In the genomic region with DNA sequence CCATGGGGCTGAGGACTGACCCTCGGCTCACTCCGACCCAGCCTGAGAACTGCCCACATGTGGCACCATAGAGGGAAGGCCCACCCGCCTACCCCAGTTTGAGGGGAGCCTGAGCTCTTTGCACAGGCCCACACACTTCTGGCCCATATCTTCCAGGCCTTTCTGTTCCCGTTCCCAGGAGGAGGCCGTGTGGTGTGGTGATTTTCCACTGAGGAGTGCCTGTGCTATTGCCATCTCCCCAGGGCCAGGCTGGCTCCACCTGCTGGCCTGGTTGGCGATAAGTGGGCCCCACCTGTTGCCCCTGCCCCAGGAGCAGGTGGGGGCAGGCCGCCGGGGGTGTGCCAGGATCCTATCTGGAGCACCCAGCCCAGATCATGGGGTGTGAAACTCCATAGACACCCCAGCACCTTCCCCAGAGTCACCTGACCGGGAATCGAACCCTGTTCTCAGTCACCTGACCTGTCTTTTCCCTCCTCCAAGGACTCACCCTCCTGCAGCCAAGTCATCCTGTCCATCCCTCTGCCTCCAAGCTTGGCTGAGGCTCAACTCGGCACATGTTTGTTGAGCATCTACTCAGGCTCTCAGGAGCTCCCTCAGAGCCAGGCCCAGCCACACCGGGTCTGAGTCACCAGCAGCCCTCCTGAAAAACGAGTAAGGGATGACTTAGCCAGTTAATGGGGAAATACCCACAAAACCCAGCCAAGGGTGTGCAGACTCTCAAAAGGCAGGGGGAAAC, we compare ENCODE assay signal across 13 cellular contexts.
DNase-seq lines count a peak whose midpoint lies in the region; ATAC-seq and TF ChIP-seq lines count a peak whose summit lies in the region.
"Had no signal": no experiment of that assay in that cellular context is flagged by ENCODE, and none has a peak within 500 bp of the region (broad histone marks: within the 10 kb centered on the region; RNA-seq: fewer than 3 reads in every experiment).

No MANE protein-coding gene starts in this region.

- POLR2A ChIA-PET in HCT116 (lab: Charles Lee) = no interaction called here

- CTCF ChIA-PET in HCT116 (lab: Charles Lee) = interaction anchor here (0.9 kb wide), 1 partner anchor 32 kb away, joined by 3 read pairs; no protein-coding TSS in a partner anchor

- peaks cover 0 to under 1% of the 10 kb centered on the region in 2 donors for H3K9me3 Mint-ChIP-seq in activated T-cell treated with anti-CD3 and anti-CD28 coated beads, Interleukin-2, amount 50 U/mL, for 72 hours
- H3K9me3 Mint-ChIP-seq: activated T-helper 2 cell treated with anti-CD3 and anti-CD28 coated beads, Interferon-gamma antibody, Interleukin-2, Interleukin-4, amounts not matched to agents 10 μg/mL and 5 μg/mL and 100 μg/mL, durations not matched to agents 14 hours and 24 hours and 36 hours had no signal

- no TSS peak for BruUV-seq in HCT116 (replicated peaks; lab: Mats Ljungman, UMichigan)

- H3K9me3 ChIP-seq in HCT116 (ENCODE audit: control insufficient read depth in 1 of 2, insufficient read depth in 1 of 2, low read depth in 1 of 2, low read length in 2 of 2) (no peaks in the 10 kb centered on the region), RWPE2 (ENCODE audit: severe bottlenecking) (no peaks in the 10 kb centered on the region)
- H3K9me3 ChIP-seq: uterus had no signal

- TF ChIP-seq POLR2A in HCT116 (IDR thresholded peaks at IDR 0.05; ENCODE audit: borderline replicate concordance, extremely low read depth, insufficient read depth, insufficient read length) = no peak

- RAD21 ChIA-PET in HCT116 (lab: Charles Lee; ENCODE audit: low non-redundant PET in 1 of 2, low total read pairs in 2 of 2, uncharacterized antibody in 2 of 2, unreplicated experiment in 2 of 2) = no interaction called here

- DNase-seq in HCT116 (ENCODE audit: low read depth, low spot score) (no peak), RWPE2 (ENCODE audit: low spot score) (peak; percentile 50), fibroblast of the aortic adventitia (ENCODE audit: low read depth) (peak; percentile 16), GOT3 (lab: John Stamatoyannopoulos, UW) (no peak)
- peak; percentile 11 for DNase-seq in stimulated activated CD8-positive, alpha-beta memory T cell treated with anti-CD3 and anti-CD28 coated beads, Interleukin-4, amount 100 ng/mL, for 48 hours
- no peak for DNase-seq in activated T-cell treated with anti-CD3 and anti-CD28 coated beads, Interleukin-2, amount 50 U/mL, for 72 hours
- DNase-seq: GF-D8; NCI-H2227 treated with DMSO at 0.1 percent for 48 hours; stimulated activated CD4-positive, alpha-beta T cell treated with anti-CD3 and anti-CD28 coated beads, Interleukin-1b, Interleukin-23, amount 100 ng/mL, for 48 hours; uterus had no signal

- no peaks in the 10 kb centered on the region for H3K79me2 ChIP-seq in HCT116 (ENCODE audit: insufficient read depth, low read length)

- intact Hi-C loops in HCT116 (cut with micrococcal nuclease) = no loop called here

- H3K27ac ChIP-seq in HCT116 (ENCODE audit: low read depth, low read length) (no peak overlapping the region), RWPE2 (ENCODE audit: poor library complexity, severe bottlenecking) (no peak overlapping the region)
- H3K27ac ChIP-seq: dorsolateral prefrontal cortex, uterus had no signal

- H3K27ac Mint-ChIP-seq in activated T-cell treated with anti-CD3 and anti-CD28 coated beads, Interleukin-2, amount 50 U/mL, for 72 hours = no peak overlapping the region
- H3K27ac Mint-ChIP-seq: activated T-helper 2 cell treated with anti-CD3 and anti-CD28 coated beads, Interferon-gamma antibody, Interleukin-2, Interleukin-4, amounts not matched to agents 10 μg/mL and 5 μg/mL and 100 μg/mL, durations not matched to agents 14 hours and 24 hours and 36 hours had no signal

- no peaks in the 10 kb centered on the region for H3K27me3 ChIP-seq in HCT116 (ENCODE audit: insufficient read depth, low read length)
- no peaks in the 10 kb centered on the region for H3K27me3 ChIP-seq in RWPE2 (ENCODE audit: insufficient read depth, poor library complexity, severe bottlenecking)
- H3K27me3 ChIP-seq: uterus had no signal

- H3K4me3 ChIP-seq in HCT116 (replicated peaks in 1 of 2; ENCODE audit: low read depth in 1 of 2, low read length in 2 of 2) (no peak overlapping the region), RWPE2 (ENCODE audit: severe bottlenecking) (no peak overlapping the region), fibroblast of the aortic adventitia (ENCODE audit: low read depth, low read length) (no peak overlapping the region)
- H3K4me3 ChIP-seq: dorsolateral prefrontal cortex, uterus had no signal

- no peak overlapping the region for H3K9ac ChIP-seq in HCT116 (ENCODE audit: low read length)

- no peak for TF ChIP-seq RAD21 in HCT116 (IDR thresholded peaks at IDR 0.05; ENCODE audit: low read depth)

- H2AFZ ChIP-seq in HCT116 (ENCODE audit: low read depth, low read length, poor library complexity, severe bottlenecking) = no peak overlapping the region

- no peaks in the 10 kb centered on the region for H3K4me1 Mint-ChIP-seq in activated T-cell treated with anti-CD3 and anti-CD28 coated beads, Interleukin-2, amount 50 U/mL, for 72 hours (ENCODE audit: low read depth)

- H3K4me3 Mint-ChIP-seq in activated T-cell treated with anti-CD3 and anti-CD28 coated beads, Interleukin-2, amount 50 U/mL, for 72 hours = no peak overlapping the region

- H3K4me1 ChIP-seq in HCT116 (ENCODE audit: control insufficient read depth in 1 of 2, insufficient read depth in 2 of 2, low read length in 2 of 2) (peaks cover 0 to 4% of the 10 kb centered on the region in 2 experiments; a peak in 1 of 4 replicates), RWPE2 (ENCODE audit: insufficient read depth, poor library complexity, severe bottlenecking) (peaks cover 19% of the 10 kb centered on the region)
- H3K4me1 ChIP-seq: uterus had no signal

- no peaks in the 10 kb centered on the region for H3K9me2 ChIP-seq in HCT116 (ENCODE audit: insufficient read depth)

- TF ChIP-seq CTCF in HCT116 (IDR thresholded peaks at IDR 0.05 in 2 of 3, conservative IDR thresholded peaks at IDR 0.05 in 1 of 3; ENCODE audit: borderline replicate concordance in 1 of 3, insufficient read depth in 1 of 3, low read depth in 2 of 3, low read length in 2 of 3) = 0 out of 6 replicates have a peak, but pooled peaks of 2 of the 3 experiments have one; percentile 7 to 21
- no peak for TF ChIP-seq CTCF in RWPE2 (IDR thresholded peaks at IDR 0.05; ENCODE audit: poor library complexity, severe bottlenecking)
- no peak for TF ChIP-seq CTCF in fibroblast of the aortic adventitia (IDR thresholded peaks at IDR 0.05; ENCODE audit: insufficient read depth, low read length)

- H3K27me3 Mint-ChIP-seq in activated T-cell treated with anti-CD3 and anti-CD28 coated beads, Interleukin-2, amount 50 U/mL, for 72 hours (ENCODE audit: low read depth) = no peaks in the 10 kb centered on the region

- no peaks in the 10 kb centered on the region for H3K36me3 Mint-ChIP-seq in activated T-cell treated with anti-CD3 and anti-CD28 coated beads, Interleukin-2, amount 50 U/mL, for 72 hours (ENCODE audit: insufficient read depth in 2 of 2)

- no peaks in the 10 kb centered on the region for H4K20me1 ChIP-seq in HCT116 (ENCODE audit: insufficient read depth)

- no peaks in the 10 kb centered on the region for H3K36me3 ChIP-seq in HCT116 (ENCODE audit: control insufficient read depth in 1 of 2, insufficient read depth in 2 of 2, low read length in 2 of 2)
- no peaks in the 10 kb centered on the region for H3K36me3 ChIP-seq in RWPE2 (ENCODE audit: low read depth)
- H3K36me3 ChIP-seq: uterus had no signal

- H3K4me2 ChIP-seq in HCT116 (ENCODE audit: low read length) = no peak overlapping the region

- ATAC-seq in HCT116 (peak; percentile 68), RWPE2 (ENCODE audit: low read depth) (peak; percentile 51; the same call in 2 of the 3 replicates), GM18909 (IDR thresholded peaks at IDR 0.05; ENCODE audit: poor library complexity, unreplicated experiment) (no peak)
- no peak for ATAC-seq in activated T-cell treated with anti-CD3 and anti-CD28 coated beads, Interleukin-2, amount 50 U/mL, for 72 hours (replicated peaks in 1 of 2)

TF ChIP-seq in HCT116, 20 proteins besides CTCF, POLR2A, EP300 and RAD21 (continues in another document):
- TF ChIP-seq, protein P1, sequence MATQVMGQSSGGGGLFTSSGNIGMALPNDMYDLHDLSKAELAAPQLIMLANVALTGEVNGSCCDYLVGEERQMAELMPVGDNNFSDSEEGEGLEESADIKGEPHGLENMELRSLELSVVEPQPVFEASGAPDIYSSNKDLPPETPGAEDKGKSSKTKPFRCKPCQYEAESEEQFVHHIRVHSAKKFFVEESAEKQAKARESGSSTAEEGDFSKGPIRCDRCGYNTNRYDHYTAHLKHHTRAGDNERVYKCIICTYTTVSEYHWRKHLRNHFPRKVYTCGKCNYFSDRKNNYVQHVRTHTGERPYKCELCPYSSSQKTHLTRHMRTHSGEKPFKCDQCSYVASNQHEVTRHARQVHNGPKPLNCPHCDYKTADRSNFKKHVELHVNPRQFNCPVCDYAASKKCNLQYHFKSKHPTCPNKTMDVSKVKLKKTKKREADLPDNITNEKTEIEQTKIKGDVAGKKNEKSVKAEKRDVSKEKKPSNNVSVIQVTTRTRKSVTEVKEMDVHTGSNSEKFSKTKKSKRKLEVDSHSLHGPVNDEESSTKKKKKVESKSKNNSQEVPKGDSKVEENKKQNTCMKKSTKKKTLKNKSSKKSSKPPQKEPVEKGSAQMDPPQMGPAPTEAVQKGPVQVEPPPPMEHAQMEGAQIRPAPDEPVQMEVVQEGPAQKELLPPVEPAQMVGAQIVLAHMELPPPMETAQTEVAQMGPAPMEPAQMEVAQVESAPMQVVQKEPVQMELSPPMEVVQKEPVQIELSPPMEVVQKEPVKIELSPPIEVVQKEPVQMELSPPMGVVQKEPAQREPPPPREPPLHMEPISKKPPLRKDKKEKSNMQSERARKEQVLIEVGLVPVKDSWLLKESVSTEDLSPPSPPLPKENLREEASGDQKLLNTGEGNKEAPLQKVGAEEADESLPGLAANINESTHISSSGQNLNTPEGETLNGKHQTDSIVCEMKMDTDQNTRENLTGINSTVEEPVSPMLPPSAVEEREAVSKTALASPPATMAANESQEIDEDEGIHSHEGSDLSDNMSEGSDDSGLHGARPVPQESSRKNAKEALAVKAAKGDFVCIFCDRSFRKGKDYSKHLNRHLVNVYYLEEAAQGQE (IDR thresholded peaks at IDR 0.05; ENCODE audit: low read depth) = no peak
- TF ChIP-seq SP1 (IDR thresholded peaks at IDR 0.05; ENCODE audit: low read depth) (no peak), ZFX (IDR thresholded peaks at IDR 0.05) (no peak), FOSL1 (IDR thresholded peaks at IDR 0.05; ENCODE audit: low read depth) (no peak), TCF7L2 (IDR thresholded peaks at IDR 0.05; ENCODE audit: borderline replicate concordance, extremely low read depth, insufficient read depth, insufficient read length) (no peak), CEBPB (IDR thresholded peaks at IDR 0.05; ENCODE audit: low read depth) (no peak), EZH2phosphoT487 (IDR thresholded peaks at IDR 0.05; ENCODE audit: borderline replicate concordance) (no peak), ZNF274 (IDR thresholded peaks at IDR 0.05; ENCODE audit: low read depth, low read length) (no peak)
- TF ChIP-seq, protein P2, sequence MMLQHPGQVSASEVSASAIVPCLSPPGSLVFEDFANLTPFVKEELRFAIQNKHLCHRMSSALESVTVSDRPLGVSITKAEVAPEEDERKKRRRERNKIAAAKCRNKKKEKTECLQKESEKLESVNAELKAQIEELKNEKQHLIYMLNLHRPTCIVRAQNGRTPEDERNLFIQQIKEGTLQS (IDR thresholded peaks at IDR 0.05) = no peak

Comparison
In these comparisons a context has a peak if more than half of its experiments do, and no peak if none do; other contexts are left out.
1. ATAC-seq: peak in HCT116 (single experiment) and RWPE2 (single experiment); none in GM18909 (single experiment) and activated T-cell treated with anti-CD3 and anti-CD28 coated beads, Interleukin-2, amount 50 U/mL, for 72 hours (0 of 2).
2. DNase-seq: peak in RWPE2 (single experiment), fibroblast of the aortic adventitia (single experiment) and stimulated activated CD8-positive, alpha-beta memory T cell treated with anti-CD3 and anti-CD28 coated beads, Interleukin-4, amount 100 ng/mL, for 48 hours (single experiment); none in HCT116 (single experiment), activated T-cell treated with anti-CD3 and anti-CD28 coated beads, Interleukin-2, amount 50 U/mL, for 72 hours (0 of 2) and GOT3 (single experiment).
3. CTCF ChIP-seq: peak in HCT116 (2 of 3); none in RWPE2 (single experiment) and fibroblast of the aortic adventitia (single experiment).